ENCODE assay signal across 8 cellular contexts in genomic region chr12:93441111-93441616, GRCh38. TPM values are rescaled to one million over a fixed set of nuclear protein-coding genes. Genes with fewer than 3 reads are reported as not detected.
DNase-seq lines count a peak whose midpoint lies in the region; ATAC-seq and TF ChIP-seq lines count a peak whose summit lies in the region.

No MANE protein-coding gene starts in this region.

- WGBS in mammary epithelial cell (ENCODE audit: low coverage, missing lambda C conversion rate), result 0% methylated on average over 4 of the region's 55 CpGs

- dilution Hi-C loops in mammary epithelial cell (cut with HindIII; ENCODE audit: low sequenced_read_pairs), result no loop called here

- peak overlapping the region; percentile 95 for H3K27ac ChIP-seq in CD4-positive, CD25-positive, alpha-beta regulatory T cell (ENCODE audit: insufficient read depth, low read length, poor library complexity, severe bottlenecking)
- peak overlapping the region; percentile 95 for H3K27ac ChIP-seq in mammary epithelial cell (ENCODE audit: insufficient read depth, low read depth, low read length)
- H3K27ac ChIP-seq in layer of hippocampus (ENCODE audit: low read depth, low read length), result peak overlapping the region; percentile 86

- H3K36me3 Mint-ChIP-seq in CD4-positive, CD25-positive, alpha-beta regulatory T cell, result no peaks in the 10 kb centered on the region

- H3K79me2 ChIP-seq in mammary epithelial cell (ENCODE audit: insufficient read depth, low read length), result peaks cover 56% of the 10 kb centered on the region

- H3K36me3 ChIP-seq in CD4-positive, CD25-positive, alpha-beta regulatory T cell (ENCODE audit: control insufficient read depth, insufficient read depth, low read length), result no peaks in the 10 kb centered on the region
- no peaks in the 10 kb centered on the region for H3K36me3 ChIP-seq in mammary epithelial cell (ENCODE audit: insufficient read depth, low read length)

- no peaks in the 10 kb centered on the region for H3K9me3 Mint-ChIP-seq in CD4-positive, CD25-positive, alpha-beta regulatory T cell

- CTCF ChIA-PET in mammary epithelial cell (lab: Charles Lee; ENCODE audit: low non-redundant PET), result no interaction called here

- peak in 1 of 2 donors; percentile 9 for ATAC-seq in CD4-positive, CD25-positive, alpha-beta regulatory T cell (ENCODE audit: low read depth in 2 of 2)

- no peaks in the 10 kb centered on the region for H3K9me3 ChIP-seq in CD4-positive, CD25-positive, alpha-beta regulatory T cell (ENCODE audit: control insufficient read depth in 2 of 2, low read length in 2 of 2)
- H3K9me3 ChIP-seq in mammary epithelial cell (replicated peaks; ENCODE audit: insufficient read depth, low read length), result no peaks in the 10 kb centered on the region

- in situ Hi-C loops in mammary epithelial cell (cut with MboI; ENCODE audit: low sequenced_read_pairs in 2 of 2), result no loop called here

- peaks cover 46 to 64% (median 53%) of the 10 kb centered on the region in 4 donors for H3K4me1 Mint-ChIP-seq in CD4-positive, CD25-positive, alpha-beta regulatory T cell

- H3K4me3 Mint-ChIP-seq in CD4-positive, CD25-positive, alpha-beta regulatory T cell, result peak overlapping the region; percentile 91 to 99 (median 96)

- intact Hi-C loops in mammary epithelial cell (cut with micrococcal nuclease), result loop anchor here (5.0 kb wide), 2 partner anchors 661 to 1176 kb away; no protein-coding TSS in a partner anchor

- TF ChIP-seq CTCF in HFF-Myc (IDR thresholded peaks at IDR 0.05; ENCODE audit: low read depth, low read length, missing control alignments) (no peak), mammary epithelial cell (conservative IDR thresholded peaks at IDR 0.05 in 1 of 2, IDR thresholded peaks at IDR 0.05 in 1 of 2; ENCODE audit: extremely low read depth in 1 of 2, insufficient read depth in 1 of 2, low read depth in 1 of 2, low read length in 2 of 2) (no peak)

- no peaks in the 10 kb centered on the region for H3K27me3 ChIP-seq in CD4-positive, CD25-positive, alpha-beta regulatory T cell (ENCODE audit: control insufficient read depth, insufficient read depth, low read length)
- H3K27me3 ChIP-seq in mammary epithelial cell (ENCODE audit: insufficient read depth, low read length) (no peaks in the 10 kb centered on the region), layer of hippocampus (ENCODE audit: control insufficient read depth, insufficient read depth, low read length) (no peaks in the 10 kb centered on the region)

- H3K4me2 ChIP-seq in mammary epithelial cell (ENCODE audit: insufficient read depth, low read depth, low read length), result peak overlapping the region; percentile 82

- H4K20me1 ChIP-seq in mammary epithelial cell (ENCODE audit: insufficient read depth, low read length), result peaks cover 20% of the 10 kb centered on the region

- H2AFZ ChIP-seq in mammary epithelial cell (ENCODE audit: low read depth, low read length), result peak overlapping the region; percentile 87

- no TSS peak for BruUV-seq in mammary epithelial cell (replicated peaks; lab: Mats Ljungman, UMichigan)

- H3K9ac ChIP-seq in mammary epithelial cell (ENCODE audit: insufficient read depth, low read length), result peak overlapping the region; percentile 98

- peak overlapping the region; percentile 85 for H3K4me3 ChIP-seq in CD4-positive, CD25-positive, alpha-beta regulatory T cell (ENCODE audit: low read depth, low read length)
- H3K4me3 ChIP-seq in HFF-Myc (replicated peaks; ENCODE audit: low read depth, low read length), result peak overlapping the region; percentile 92
- peak overlapping the region; percentile 72 to 97 (median 93) for H3K4me3 ChIP-seq in mammary epithelial cell (replicated peaks in 1 of 3; ENCODE audit: insufficient read depth in 1 of 3, low read depth in 2 of 3, low read length in 3 of 3)

- peaks cover 59% of the 10 kb centered on the region for H3K4me1 ChIP-seq in CD4-positive, CD25-positive, alpha-beta regulatory T cell (ENCODE audit: control insufficient read depth, insufficient read depth, low read length, poor library complexity, severe bottlenecking)
- H3K4me1 ChIP-seq in mammary epithelial cell (ENCODE audit: insufficient read depth, low read length), result peaks cover 32% of the 10 kb centered on the region

- DNase-seq in CD4-positive, CD25-positive, alpha-beta regulatory T cell, result peak; percentile 41 to 74 (median 58)
- DNase-seq in HFF-Myc (ENCODE audit: extremely low read depth, low read depth), result no peak
- peak; percentile 20 for DNase-seq in T-helper 22 cell (ENCODE audit: low read depth)
- DNase-seq in mammary epithelial cell, result no peak
- DNase-seq in stimulated activated CD4-positive, alpha-beta T cell treated with anti-CD3 and anti-CD28 coated beads, Interleukin-4, amount 100 ng/mL, for 4 hours, result peak; percentile 22 to 23
- DNase-seq in NCI-H226, result no peak
- DNase-seq in ureter (ENCODE audit: low spot score), result no peak

- H3K27ac Mint-ChIP-seq in CD4-positive, CD25-positive, alpha-beta regulatory T cell, result peak overlapping the region; percentile 92 to 100 (median 94)

- H3K27me3 Mint-ChIP-seq in CD4-positive, CD25-positive, alpha-beta regulatory T cell, result no peaks in the 10 kb centered on the region

RNA-seq across cellular contexts. Expression of gene UBE2N, which starts 0.6 kb away (rescaled TPM):
- total RNA-seq in CD4-positive, CD25-positive, alpha-beta regulatory T cell, result 116 TPM
- 100 to 1,000 TPM; 195 to 314 (median 239) TPM for polyA plus RNA-seq in CD4-positive, CD25-positive, alpha-beta regulatory T cell
- 100 to 1,000 TPM in 1 of 2 donors, 10 to 100 TPM in 1; 65.5 to 137 TPM for total RNA-seq in mammary epithelial cell
- 146 TPM for polyA plus RNA-seq in mammary epithelial cell
- polyA minus RNA-seq in mammary epithelial cell, result 87.5 TPM
- total RNA-seq in ureter, result 133 TPM

RNA-seq across cellular contexts. Expression of gene MRPL42, which starts 26.1 kb away (rescaled TPM):
- total RNA-seq in CD4-positive, CD25-positive, alpha-beta regulatory T cell, result 43.2 TPM
- polyA plus RNA-seq in CD4-positive, CD25-positive, alpha-beta regulatory T cell, result 100 to 1,000 TPM in 1 of 4 donors, 10 to 100 TPM in 3; 92.0 to 121 (median 98.0) TPM
- 10 to 100 TPM; 45.7 to 58.5 TPM for total RNA-seq in mammary epithelial cell
- 45.1 TPM for polyA plus RNA-seq in mammary epithelial cell
- 43.4 TPM for polyA minus RNA-seq in mammary epithelial cell
- total RNA-seq in ureter, result 87.6 TPM

Comparison
In these comparisons a context has a peak if more than half of its experiments do, and no peak if none do; other contexts are left out.
1. DNase-seq: peak in CD4-positive, CD25-positive, alpha-beta regulatory T cell (3 of 3), T-helper 22 cell (single experiment) and stimulated activated CD4-positive, alpha-beta T cell treated with anti-CD3 and anti-CD28 coated beads, Interleukin-4, amount 100 ng/mL, for 4 hours (2 of 2); none in HFF-Myc (single experiment), mammary epithelial cell (single experiment), NCI-H226 (single experiment) and ureter (single experiment).
2. Peak in every context shown above with its lines, with median percentiles within 50 percentile points of each other: H3K27ac ChIP-seq and H3K4me3 ChIP-seq.